25 cellular contexts compared by ENCODE assay signal in the genomic region with DNA sequence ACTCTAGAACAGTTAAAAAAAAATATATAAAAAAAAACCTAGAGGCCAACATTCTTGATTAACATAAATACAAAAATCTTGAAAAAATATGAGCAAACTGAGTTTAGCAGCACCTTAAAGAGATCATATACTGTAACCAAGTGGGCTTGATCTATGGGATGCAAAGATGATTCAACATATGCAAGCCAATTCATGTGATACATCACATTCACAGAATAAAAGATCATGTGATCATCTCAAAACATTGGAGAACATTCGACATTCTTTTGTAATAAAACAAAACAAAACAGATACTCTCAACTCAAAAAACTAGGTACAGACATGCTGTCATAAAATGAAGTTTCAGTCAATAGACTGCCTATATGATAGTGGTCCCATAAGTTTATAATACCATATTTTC.
"Had no signal": no experiment of that assay in that cellular context is flagged by ENCODE, and none has a peak within 500 bp of the region (broad histone marks: within the 10 kb centered on the region; RNA-seq: fewer than 3 reads in every experiment).

No MANE protein-coding gene starts in this region.

- H3K27ac Mint-ChIP-seq: activated B cell treated with CpG ODN at 0.5 μM for 24 hours; activated CD4-positive, alpha-beta memory T cell treated with anti-CD3 and anti-CD28 coated beads, Interleukin-2, amount 10 ng/mL, durations not matched to agents 7 days and 5 days; activated CD4-positive, alpha-beta T cell treated with anti-CD3 and anti-CD28 coated beads, Interleukin-2, amount 10 ng/mL, durations not matched to agents 7 days and 5 days; activated naive CD4-positive, alpha-beta T cell treated with anti-CD3 and anti-CD28 coated beads, Interleukin-2, amount 10 ng/mL, durations not matched to agents 7 days and 5 days; activated naive CD8-positive, alpha-beta T cell treated with anti-CD3 and anti-CD28 coated beads for 36 hours; activated T-cell treated with anti-CD3 and anti-CD28 coated beads, Interleukin-2, amount 50 U/mL, for 72 hours; activated T-helper 2 cell treated with anti-CD3 and anti-CD28 coated beads, Interferon-gamma antibody, Interleukin-2, Interleukin-4, amounts not matched to agents 10 μg/mL and 5 μg/mL and 100 μg/mL, durations not matched to agents 14 hours and 24 hours and 36 hours; T-helper 17 cell had no signal

- ATAC-seq: activated T-cell treated with anti-CD3 and anti-CD28 coated beads, Interleukin-2, amount 50 U/mL, for 72 hours; T-helper 17 cell had no signal

- H3K36me3 ChIP-seq: brain microvascular endothelial cell had no signal

- H3K4me1 Mint-ChIP-seq: activated naive CD8-positive, alpha-beta T cell treated with anti-CD3 and anti-CD28 coated beads for 36 hours had no signal

- H3K9me3 Mint-ChIP-seq: activated B cell treated with CpG ODN at 0.5 μM for 24 hours; activated CD4-positive, alpha-beta memory T cell treated with anti-CD3 and anti-CD28 coated beads, Interleukin-2, amount 10 ng/mL, durations not matched to agents 7 days and 5 days; activated naive CD4-positive, alpha-beta T cell treated with anti-CD3 and anti-CD28 coated beads, Interleukin-2, amount 10 ng/mL, durations not matched to agents 7 days and 5 days; activated naive CD8-positive, alpha-beta T cell treated with anti-CD3 and anti-CD28 coated beads for 36 hours; activated T-cell treated with anti-CD3 and anti-CD28 coated beads, Interleukin-2, amount 50 U/mL, for 72 hours had no signal

- H3K27me3 ChIP-seq: brain microvascular endothelial cell had no signal

- H3K36me3 Mint-ChIP-seq: activated naive CD4-positive, alpha-beta T cell treated with anti-CD3 and anti-CD28 coated beads, Interleukin-2, amount 10 ng/mL, durations not matched to agents 7 days and 5 days; activated naive CD8-positive, alpha-beta T cell treated with anti-CD3 and anti-CD28 coated beads for 36 hours had no signal

- DNase-seq: activated B cell treated with CpG ODN at 0.5 μM for 24 hours; activated CD4-positive, alpha-beta memory T cell treated with anti-CD3 and anti-CD28 coated beads, Interleukin-2, amount 10 ng/mL, durations not matched to agents 7 days and 5 days; activated CD4-positive, alpha-beta T cell treated with anti-CD3 and anti-CD28 coated beads for 1 hour; activated CD4-positive, alpha-beta T cell treated with anti-CD3 and anti-CD28 coated beads, Interleukin-2, amount 10 ng/mL, durations not matched to agents 7 days and 5 days; activated gamma-delta T cell treated with Interleukin-2 at 50 U/mL for 16 hours; activated naive CD4-positive, alpha-beta T cell treated with anti-CD3 and anti-CD28 coated beads, Interleukin-2, amount 10 ng/mL, durations not matched to agents 7 days and 5 days; activated naive CD8-positive, alpha-beta T cell treated with anti-CD3 and anti-CD28 coated beads for 36 hours; activated T-cell treated with anti-CD3 and anti-CD28 coated beads, Interleukin-2, amount 50 U/mL, for 72 hours; brain microvascular endothelial cell; caudate nucleus; MM.1S; NCI-H1105 treated with DMSO at 0.1 percent for 48 hours; NCI-H1436 treated with DMSO at 0.1 percent for 48 hours; NCI-H187 treated with DMSO at 0.1 percent for 48 hours; NCI-H2081 treated with DMSO at 0.1 percent for 48 hours; NCI-H2227 treated with DMSO at 0.1 percent for 48 hours; NCI-H446 treated with DMSO at 0.1 percent for 48 hours; NCI-H526; NCI-H774; SHP77 treated with DMSO at 0.1 percent for 48 hours; T-helper 17 cell; T1000 had no signal

- H3K27ac ChIP-seq: brain microvascular endothelial cell had no signal

- H3K27me3 Mint-ChIP-seq: activated B cell treated with CpG ODN at 0.5 μM for 24 hours; activated CD4-positive, alpha-beta memory T cell treated with anti-CD3 and anti-CD28 coated beads, Interleukin-2, amount 10 ng/mL, durations not matched to agents 7 days and 5 days; activated CD4-positive, alpha-beta T cell treated with anti-CD3 and anti-CD28 coated beads, Interleukin-2, amount 10 ng/mL, durations not matched to agents 7 days and 5 days; activated naive CD4-positive, alpha-beta T cell treated with anti-CD3 and anti-CD28 coated beads, Interleukin-2, amount 10 ng/mL, durations not matched to agents 7 days and 5 days; activated naive CD8-positive, alpha-beta T cell treated with anti-CD3 and anti-CD28 coated beads for 36 hours; T-helper 17 cell had no signal

- FAIRE-seq: RCC 7860, TTC549 had no signal

- H3K4me3 Mint-ChIP-seq: activated B cell treated with CpG ODN at 0.5 μM for 24 hours; activated CD4-positive, alpha-beta memory T cell treated with anti-CD3 and anti-CD28 coated beads, Interleukin-2, amount 10 ng/mL, durations not matched to agents 7 days and 5 days; activated CD4-positive, alpha-beta T cell treated with anti-CD3 and anti-CD28 coated beads, Interleukin-2, amount 10 ng/mL, durations not matched to agents 7 days and 5 days; activated naive CD4-positive, alpha-beta T cell treated with anti-CD3 and anti-CD28 coated beads, Interleukin-2, amount 10 ng/mL, durations not matched to agents 7 days and 5 days; activated naive CD8-positive, alpha-beta T cell treated with anti-CD3 and anti-CD28 coated beads for 36 hours; activated T-cell treated with anti-CD3 and anti-CD28 coated beads, Interleukin-2, amount 50 U/mL, for 72 hours; T-helper 17 cell had no signal
